Comparison of ENCODE assay signal across 10 cellular contexts in the genomic region with DNA sequence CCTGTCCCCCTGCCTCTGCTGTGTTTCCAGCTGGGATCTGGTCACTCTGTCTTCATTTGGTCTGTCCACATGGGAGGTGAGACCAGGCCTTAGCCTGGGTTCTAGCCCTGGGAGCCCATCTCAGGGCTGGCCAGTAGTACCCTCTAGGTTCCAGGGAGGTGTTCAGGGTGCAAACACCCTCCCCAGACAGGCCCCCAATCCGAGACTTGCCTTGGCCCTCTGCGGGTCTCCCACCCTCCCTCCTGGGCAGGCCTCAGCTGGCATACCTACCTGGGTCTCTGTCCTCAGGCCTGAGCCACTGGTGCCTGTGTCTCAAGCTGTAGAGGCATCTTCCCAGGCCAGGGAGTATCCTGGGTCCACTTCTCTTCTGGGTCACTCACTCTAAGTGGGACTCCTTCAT. TPM values are rescaled to one million over a fixed set of nuclear protein-coding genes. Genes with fewer than 3 reads are reported as not detected.
DNase-seq lines count a peak whose midpoint lies in the region; TF ChIP-seq lines count a peak whose summit lies in the region.
"Had no signal": no experiment of that assay in that cellular context is flagged by ENCODE, and none has a peak within 500 bp of the region (broad histone marks: within the 10 kb centered on the region; RNA-seq: fewer than 3 reads in every experiment).

No MANE protein-coding gene starts in this region.

- H3K4me3 Mint-ChIP-seq in mesothelial cell of epicardium = peak overlapping the region; percentile 63

- H3K27ac ChIP-seq in 22Rv1 = peak overlapping the region; percentile 86
- peak overlapping the region; percentile 96 for H3K27ac ChIP-seq in angular gyrus (ENCODE audit: low read depth, low read length)

- H3K27ac Mint-ChIP-seq in mesothelial cell of epicardium = no peak overlapping the region

- no peaks in the 10 kb centered on the region for H3K9me3 Mint-ChIP-seq in mesothelial cell of epicardium

- H3K4me3 ChIP-seq in HFF-Myc (replicated peaks; ENCODE audit: low read depth, low read length) = peak overlapping the region; percentile 58

- TF ChIP-seq CTCF in 22Rv1 (IDR thresholded peaks at IDR 0.05) (no peak), HFF-Myc (IDR thresholded peaks at IDR 0.05; ENCODE audit: low read depth, low read length, missing control alignments) (no peak), mesothelial cell of epicardium (IDR thresholded peaks at IDR 0.05; ENCODE audit: unreplicated experiment) (no peak)

- no peak for DNase-seq in HFF-Myc (ENCODE audit: extremely low read depth, low read depth)
- DNase-seq in mesothelial cell of epicardium (ENCODE audit: low spot score in 2 of 2, unreplicated experiment in 2 of 2) = no peak
- DNase-seq in DMS 273 (lab: John Stamatoyannopoulos, UW; ENCODE audit: unreplicated experiment) = no peak
- no peak for DNase-seq in medulla oblongata (ENCODE audit: extremely low spot score)
- no peak for DNase-seq in SHP77 (lab: John Stamatoyannopoulos, UW)
- DNase-seq in NK-92 (lab: John Stamatoyannopoulos, UW; ENCODE audit: unreplicated experiment) = no peak
- DNase-seq: KG1 had no signal

- no peaks in the 10 kb centered on the region for H3K36me3 Mint-ChIP-seq in mesothelial cell of epicardium

- peaks cover 13% of the 10 kb centered on the region for H3K4me1 Mint-ChIP-seq in mesothelial cell of epicardium

- peaks cover 34% of the 10 kb centered on the region for H3K27me3 Mint-ChIP-seq in mesothelial cell of epicardium (ENCODE audit: low read depth)

RNA-seq across cellular contexts. Expression of a gene that starts 0.9 kb away (rescaled TPM):
- total RNA-seq in mesothelial cell of epicardium = 5.7 to 6.2 TPM (median 5.9 TPM) in 3 replicates

RNA-seq across cellular contexts. Expression of a gene that starts 6.0 kb away (rescaled TPM):
- 4.6 to 5.7 TPM (median 5.5 TPM) in 3 replicates for total RNA-seq in mesothelial cell of epicardium

RNA-seq across cellular contexts. Expression of a gene that starts 15.5 kb away (rescaled TPM):
- total RNA-seq in mesothelial cell of epicardium = 61.1 to 65.1 TPM (median 61.2 TPM) in 3 replicates

RNA-seq across cellular contexts. Expression of a gene that starts 17.4 kb away (rescaled TPM):
- 4.8 to 6.3 TPM (median 5.2 TPM) in 3 replicates for total RNA-seq in mesothelial cell of epicardium
- total RNA-seq: mononuclear cell had no signal

RNA-seq across cellular contexts. Expression of a gene that starts 25.3 kb away (rescaled TPM):
- total RNA-seq in mesothelial cell of epicardium = 75.8 to 84.0 TPM (median 77.9 TPM) in 3 replicates
